Comparison of ENCODE assay signal across 27 cellular contexts in the genomic region with DNA sequence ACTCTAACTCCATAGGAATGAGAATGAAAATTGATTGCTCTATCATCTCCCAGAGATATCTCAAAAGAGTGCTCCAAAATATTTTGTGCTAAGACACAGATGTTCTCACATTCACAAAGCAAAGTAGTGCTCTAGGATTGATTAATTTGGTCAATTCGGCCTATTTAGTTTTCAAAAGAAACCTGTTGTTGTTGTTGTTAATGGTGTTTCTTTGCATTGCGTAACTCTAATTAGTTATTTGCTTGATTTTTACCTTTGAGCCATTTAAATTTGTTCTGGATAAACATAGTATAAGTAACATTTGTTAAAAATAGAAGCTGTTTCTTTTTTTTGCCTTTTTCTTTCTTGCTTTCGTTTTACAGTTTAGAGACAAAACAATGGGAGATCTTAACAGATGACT.
"Had no signal": no experiment of that assay in that cellular context is flagged by ENCODE, and none has a peak within 500 bp of the region (broad histone marks: within the 10 kb centered on the region; RNA-seq: fewer than 3 reads in every experiment).

No MANE protein-coding gene starts in this region.

- H3K36me3 ChIP-seq: brain microvascular endothelial cell, WERI-Rb-1 had no signal

- ATAC-seq: activated CD4-positive, CD25-positive, alpha-beta regulatory T cell treated with anti-CD3 and anti-CD28 coated beads, Interleukin-2, amount 50 U/mL, for 24 hours; activated CD8-positive, alpha-beta T cell treated with anti-CD3 and anti-CD28 coated beads for 36 hours; activated T-cell treated with anti-CD3 and anti-CD28 coated beads, Interleukin-2, amount 50 U/mL, for 4 hours; activated T-helper 17 cell treated with anti-CD3 and anti-CD28 coated beads, Interleukin-2, amount 50 U/mL, for 72 hours; esophagus mucosa had no signal

- H3K27me3 ChIP-seq: brain microvascular endothelial cell, dorsolateral prefrontal cortex had no signal

- H3K27ac ChIP-seq: brain microvascular endothelial cell, coronary artery, dorsolateral prefrontal cortex, WERI-Rb-1 had no signal

- DNase-seq: activated B cell treated with CpG ODN at 0.5 μM for 24 hours; activated CD4-positive, alpha-beta T cell treated with anti-CD3 and anti-CD28 coated beads for 48 hours; activated CD4-positive, alpha-beta T cell treated with anti-CD3 and anti-CD28 coated beads, Interleukin-2, amount 50 U/mL, for 1 hour; activated CD4-positive, alpha-beta T cell treated with anti-CD3 and anti-CD28 coated beads, Interleukin-2, amount 50 U/mL, for 48 hours; activated CD8-positive, alpha-beta memory T cell treated with anti-CD3 and anti-CD28 coated beads for 24 hours; activated CD8-positive, alpha-beta T cell treated with anti-CD3 and anti-CD28 coated beads for 36 hours; activated effector memory CD4-positive, alpha-beta T cell treated with Interleukin-2 at 50 U/mL for 16 hours; activated gamma-delta T cell treated with Interleukin-2 at 50 U/mL for 16 hours; activated naive CD4-positive, alpha-beta T cell treated with anti-CD3 and anti-CD28 coated beads, Interleukin-2, amount 50 U/mL, for 16 hours; activated naive CD4-positive, alpha-beta T cell treated with Interleukin-2 at 50 U/mL for 16 hours; activated T-cell treated with anti-CD3 and anti-CD28 coated beads, Interleukin-2, amount 50 U/mL, for 4 hours; amniotic stem cell; anterior cingulate cortex; brain microvascular endothelial cell; dorsolateral prefrontal cortex; effector memory CD4-positive, alpha-beta T cell; endodermal cell; foreskin melanocyte; head of caudate nucleus; T1000; WERI-Rb-1 had no signal

- H3K4me3 ChIP-seq: coronary artery, dorsolateral prefrontal cortex had no signal

- FAIRE-seq: astrocyte, bronchial epithelial cell had no signal
